In the genomic region with DNA sequence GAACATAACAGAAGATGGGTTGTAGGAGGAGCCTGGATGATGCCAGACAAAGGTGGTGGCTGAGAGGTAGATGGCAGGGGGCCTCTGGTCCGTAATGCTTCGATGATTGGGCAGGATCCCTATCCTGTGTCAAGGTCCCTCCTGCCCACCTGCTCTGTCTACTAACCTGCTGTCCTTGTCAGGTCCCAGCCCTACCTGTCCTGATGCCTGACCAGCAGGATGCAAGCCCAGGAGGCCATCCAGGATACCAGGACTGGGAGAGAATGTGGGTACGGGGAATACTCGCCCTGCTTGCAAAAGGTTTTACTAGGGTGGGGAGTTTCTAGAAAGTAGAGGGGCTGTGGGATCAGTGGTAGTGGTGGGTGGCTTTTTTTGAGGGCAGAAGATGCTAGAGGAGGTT, we compare ENCODE assay signal across 17 cellular contexts. TPM values are rescaled to one million over a fixed set of nuclear protein-coding genes. Genes with fewer than 3 reads are reported as not detected.
DNase-seq lines count a peak whose midpoint lies in the region; ATAC-seq and TF ChIP-seq lines count a peak whose summit lies in the region.
"Had no signal": no experiment of that assay in that cellular context is flagged by ENCODE, and none has a peak within 500 bp of the region (broad histone marks: within the 10 kb centered on the region; RNA-seq: fewer than 3 reads in every experiment).

No MANE protein-coding gene starts in this region.

- no peak overlapping the region for H3K18ac ChIP-seq in neuronal stem cell (ENCODE audit: low read length)

- H3K36me3 ChIP-seq in neuronal stem cell (replicated peaks in 1 of 2; ENCODE audit: control insufficient read depth in 2 of 2, insufficient read depth in 2 of 2, low read length in 2 of 2), result peaks cover 30 to 54% of the 10 kb centered on the region in 2 donors

- DNase-seq in natural killer cell (peak; percentile 10), neuronal stem cell (ENCODE audit: low spot score) (no peak), osteocyte (ENCODE audit: extremely low spot score, unreplicated experiment) (no peak), KG1 (lab: John Stamatoyannopoulos, UW) (no peak)
- DNase-seq in natural killer cell treated with Interleukin-12 subunit alpha and Interleukin-12 subunit beta and Interleukin-15 and Interleukin-18, amount 100 ng/mL, for 72 hours (ENCODE audit: low spot score), result no peak
- DNase-seq in activated T-helper 1 cell treated with anti-CD3 and anti-CD28 coated beads, Interleukin-12 subunit alpha, Interleukin-12 subunit beta, Interleukin-2, Interleukin-4 antibody, amounts not matched to agents 30 ng/mL and 10 ng/mL and 1 ng/mL, durations not matched to agents 14 hours and 24 hours and 36 hours (ENCODE audit: low spot score), result no peak
- DNase-seq: cortex of kidney, DMS 273 treated with DMSO at 0.1 percent for 48 hours, erythroblast, NCI-H1930, SHP77 treated with DMSO at 0.1 percent for 48 hours had no signal

- no peak overlapping the region for H3K23ac ChIP-seq in neuronal stem cell (ENCODE audit: low read depth, low read length, poor library complexity)

- peaks cover 5 to 7% of the 10 kb centered on the region in 2 donors for H3K4me1 ChIP-seq in neuronal stem cell (ENCODE audit: control insufficient read depth in 2 of 2, insufficient read depth in 1 of 2, low read depth in 1 of 2, low read length in 2 of 2)

- no peaks in the 10 kb centered on the region for H3K36me3 Mint-ChIP-seq in natural killer cell
- H3K36me3 Mint-ChIP-seq in natural killer cell treated with Interleukin-12 subunit alpha and Interleukin-12 subunit beta and Interleukin-15 and Interleukin-18, amount 100 ng/mL, for 72 hours, result peaks cover 1% of the 10 kb centered on the region
- peaks cover 13% of the 10 kb centered on the region for H3K36me3 Mint-ChIP-seq in activated T-helper 1 cell treated with anti-CD3 and anti-CD28 coated beads, Interleukin-12 subunit alpha, Interleukin-12 subunit beta, Interleukin-2, Interleukin-4 antibody, amounts not matched to agents 30 ng/mL and 10 ng/mL and 1 ng/mL, durations not matched to agents 14 hours and 24 hours and 36 hours (ENCODE audit: low read depth)
- H3K36me3 Mint-ChIP-seq in osteocyte (ENCODE audit: unreplicated experiment), result no peaks in the 10 kb centered on the region

- H3K4me3 ChIP-seq in neuronal stem cell (ENCODE audit: low read length in 2 of 2), result no peak overlapping the region
- H3K4me3 ChIP-seq: ascending aorta, gastroesophageal sphincter, lung had no signal

- H4K8ac ChIP-seq in neuronal stem cell (ENCODE audit: low read depth, low read length), result no peak overlapping the region

- no peak overlapping the region for H3K14ac ChIP-seq in neuronal stem cell (ENCODE audit: low read length)

- H3K4me3 Mint-ChIP-seq in natural killer cell (no peak overlapping the region), osteocyte (ENCODE audit: unreplicated experiment) (no peak overlapping the region)
- H3K4me3 Mint-ChIP-seq in natural killer cell treated with Interleukin-12 subunit alpha and Interleukin-12 subunit beta and Interleukin-15 and Interleukin-18, amount 100 ng/mL, for 72 hours, result no peak overlapping the region
- no peak overlapping the region for H3K4me3 Mint-ChIP-seq in activated T-helper 1 cell treated with anti-CD3 and anti-CD28 coated beads, Interleukin-12 subunit alpha, Interleukin-12 subunit beta, Interleukin-2, Interleukin-4 antibody, amounts not matched to agents 30 ng/mL and 10 ng/mL and 1 ng/mL, durations not matched to agents 14 hours and 24 hours and 36 hours
- H3K4me3 Mint-ChIP-seq: B cell had no signal

- H3K27me3 ChIP-seq in neuronal stem cell (ENCODE audit: control insufficient read depth in 3 of 3, insufficient read depth in 3 of 3, low read depth in 1 of 3, low read length in 3 of 3), result peaks cover 0 to under 1% (median 0%) of the 10 kb centered on the region in 3 experiments
- H3K27me3 ChIP-seq: ascending aorta, gastroesophageal sphincter had no signal

- H3K9me3 Mint-ChIP-seq in natural killer cell (peaks cover 0 to 3% of the 10 kb centered on the region in 2 donors), osteocyte (ENCODE audit: unreplicated experiment) (no peaks in the 10 kb centered on the region)
- peaks cover under 1% of the 10 kb centered on the region for H3K9me3 Mint-ChIP-seq in natural killer cell treated with Interleukin-12 subunit alpha and Interleukin-12 subunit beta and Interleukin-15 and Interleukin-18, amount 100 ng/mL, for 72 hours
- no peaks in the 10 kb centered on the region for H3K9me3 Mint-ChIP-seq in activated T-helper 1 cell treated with anti-CD3 and anti-CD28 coated beads, Interleukin-12 subunit alpha, Interleukin-12 subunit beta, Interleukin-2, Interleukin-4 antibody, amounts not matched to agents 30 ng/mL and 10 ng/mL and 1 ng/mL, durations not matched to agents 14 hours and 24 hours and 36 hours

- no peaks in the 10 kb centered on the region for H3K27me3 Mint-ChIP-seq in natural killer cell (ENCODE audit: low read depth in 2 of 2)
- H3K27me3 Mint-ChIP-seq in natural killer cell treated with Interleukin-12 subunit alpha and Interleukin-12 subunit beta and Interleukin-15 and Interleukin-18, amount 100 ng/mL, for 72 hours, result no peaks in the 10 kb centered on the region
- no peaks in the 10 kb centered on the region for H3K27me3 Mint-ChIP-seq in activated T-helper 1 cell treated with anti-CD3 and anti-CD28 coated beads, Interleukin-12 subunit alpha, Interleukin-12 subunit beta, Interleukin-2, Interleukin-4 antibody, amounts not matched to agents 30 ng/mL and 10 ng/mL and 1 ng/mL, durations not matched to agents 14 hours and 24 hours and 36 hours (ENCODE audit: insufficient read depth)
- H3K27me3 Mint-ChIP-seq in osteocyte (ENCODE audit: unreplicated experiment), result no peaks in the 10 kb centered on the region
- H3K27me3 Mint-ChIP-seq: B cell had no signal

- H3K9ac ChIP-seq in neuronal stem cell (ENCODE audit: low read depth, low read length, poor library complexity), result peak overlapping the region; percentile 50

- no peak overlapping the region for H3K4me2 ChIP-seq in neuronal stem cell (ENCODE audit: insufficient read depth, low read length, poor library complexity, severe bottlenecking)

- H2AK5ac ChIP-seq in neuronal stem cell (ENCODE audit: low read depth, low read length), result no peak overlapping the region

- no CpG with 5 or more reads among the region's 4 CpGs for WGBS in neuronal stem cell (ENCODE audit: extremely low coverage in 2 of 2, insufficient read length in 2 of 2, insufficient replicate concordance in 1 of 2), 2 donors

- H2BK12ac ChIP-seq in neuronal stem cell (ENCODE audit: low read length), result no peak overlapping the region

- no peak overlapping the region for H2BK5ac ChIP-seq in neuronal stem cell (ENCODE audit: low read length)

- no peak for TF ChIP-seq CTCF in natural killer cell (IDR thresholded peaks at IDR 0.05)
- TF ChIP-seq CTCF in osteocyte (IDR thresholded peaks at IDR 0.05), result no peak

- no peak overlapping the region for H4K91ac ChIP-seq in neuronal stem cell (ENCODE audit: low read depth, low read length, poor library complexity)

- H2BK15ac ChIP-seq in neuronal stem cell (ENCODE audit: low read length), result peak overlapping the region; percentile 13

- no peak overlapping the region for H2AFZ ChIP-seq in neuronal stem cell (ENCODE audit: low read length)

- H3K27ac Mint-ChIP-seq in natural killer cell (peak overlapping the region in 1 of 2 donors; percentile 64), osteocyte (ENCODE audit: unreplicated experiment) (no peak overlapping the region)
- no peak overlapping the region for H3K27ac Mint-ChIP-seq in natural killer cell treated with Interleukin-12 subunit alpha and Interleukin-12 subunit beta and Interleukin-15 and Interleukin-18, amount 100 ng/mL, for 72 hours
- H3K27ac Mint-ChIP-seq in activated T-helper 1 cell treated with anti-CD3 and anti-CD28 coated beads, Interleukin-12 subunit alpha, Interleukin-12 subunit beta, Interleukin-2, Interleukin-4 antibody, amounts not matched to agents 30 ng/mL and 10 ng/mL and 1 ng/mL, durations not matched to agents 14 hours and 24 hours and 36 hours, result peak overlapping the region; percentile 49
- H3K27ac Mint-ChIP-seq: B cell had no signal

- H3K27ac ChIP-seq in neuronal stem cell (replicated peaks; ENCODE audit: low read length), result no peak overlapping the region
- H3K27ac ChIP-seq: ascending aorta, gastroesophageal sphincter had no signal

- intact Hi-C loops in natural killer cell (cut with micrococcal nuclease), result no loop called here
- intact Hi-C loops in activated T-helper 1 cell treated with anti-CD3 and anti-CD28 coated beads, Interleukin-12 subunit alpha, Interleukin-12 subunit beta, Interleukin-2, Interleukin-4 antibody, amounts not matched to agents 30 ng/mL and 10 ng/mL and 1 ng/mL, durations not matched to agents 14 hours and 24 hours and 36 hours (cut with micrococcal nuclease), result no loop called here

- ATAC-seq in natural killer cell, result no peak
- no peak for ATAC-seq in natural killer cell treated with Interleukin-12 subunit alpha and Interleukin-12 subunit beta and Interleukin-15 and Interleukin-18, amount 100 ng/mL, for 72 hours
- no peak for ATAC-seq in GM21515 (IDR thresholded peaks at IDR 0.05; ENCODE audit: unreplicated experiment)
- ATAC-seq: gastroesophageal sphincter; naive thymus-derived CD4-positive, alpha-beta T cell had no signal

- H3K4me1 Mint-ChIP-seq in natural killer cell (peaks cover 26 to 32% of the 10 kb centered on the region in 2 donors), osteocyte (ENCODE audit: unreplicated experiment) (peaks cover 13% of the 10 kb centered on the region)
- H3K4me1 Mint-ChIP-seq in natural killer cell treated with Interleukin-12 subunit alpha and Interleukin-12 subunit beta and Interleukin-15 and Interleukin-18, amount 100 ng/mL, for 72 hours (ENCODE audit: low read depth in 2 of 2), result peaks cover 34 to 35% of the 10 kb centered on the region in 2 donors
- H3K4me1 Mint-ChIP-seq in activated T-helper 1 cell treated with anti-CD3 and anti-CD28 coated beads, Interleukin-12 subunit alpha, Interleukin-12 subunit beta, Interleukin-2, Interleukin-4 antibody, amounts not matched to agents 30 ng/mL and 10 ng/mL and 1 ng/mL, durations not matched to agents 14 hours and 24 hours and 36 hours (ENCODE audit: low read depth), result peaks cover 41% of the 10 kb centered on the region

- H3K79me1 ChIP-seq in neuronal stem cell (ENCODE audit: low read depth, low read length), result peaks cover 2% of the 10 kb centered on the region

- H2BK120ac ChIP-seq in neuronal stem cell (ENCODE audit: low read depth, low read length), result no peak overlapping the region

- no peaks in the 10 kb centered on the region for H3K9me3 ChIP-seq in neuronal stem cell (replicated peaks in 1 of 2; ENCODE audit: control insufficient read depth in 2 of 2, insufficient read depth in 1 of 2, low read depth in 1 of 2, low read length in 2 of 2)
- H3K9me3 ChIP-seq: ascending aorta, gastroesophageal sphincter had no signal

- no peak overlapping the region for H3K4ac ChIP-seq in neuronal stem cell (ENCODE audit: low read length)

RNA-seq across cellular contexts. Expression of gene MZF1, which starts 4.4 kb away (rescaled TPM):
- total RNA-seq in natural killer cell (10 to 100 TPM; 24.9 to 40.1 (median 37.3) TPM), osteocyte (25.3 and 30.9 TPM in 2 replicates)
- 10 to 100 TPM; 20.9 to 28.8 TPM for total RNA-seq in natural killer cell treated with Interleukin-12 subunit alpha and Interleukin-12 subunit beta and Interleukin-15 and Interleukin-18, amount 100 ng/mL, for 72 hours
- 19.6 and 21.6 TPM in 2 replicates for total RNA-seq in activated T-helper 1 cell treated with anti-CD3 and anti-CD28 coated beads, Interleukin-12 subunit alpha, Interleukin-12 subunit beta, Interleukin-2, Interleukin-4 antibody, amounts not matched to agents 30 ng/mL and 10 ng/mL and 1 ng/mL, durations not matched to agents 14 hours and 24 hours and 36 hours
- polyA plus RNA-seq in neuronal stem cell (2013, experiment 1 of 2), result 17.1 TPM
- 16.7 TPM for polyA plus RNA-seq in neuronal stem cell (2013, experiment 2 of 2)

RNA-seq across cellular contexts. Expression of gene UBE2M, which starts 10.3 kb away (rescaled TPM):
- total RNA-seq in natural killer cell (10 to 100 TPM; 71.0 to 89.5 (median 81.9) TPM), osteocyte (76.2 and 78.3 TPM in 2 replicates)
- total RNA-seq in natural killer cell treated with Interleukin-12 subunit alpha and Interleukin-12 subunit beta and Interleukin-15 and Interleukin-18, amount 100 ng/mL, for 72 hours, result 100 to 1,000 TPM; 161 to 183 TPM
- 147 and 164 TPM in 2 replicates for total RNA-seq in activated T-helper 1 cell treated with anti-CD3 and anti-CD28 coated beads, Interleukin-12 subunit alpha, Interleukin-12 subunit beta, Interleukin-2, Interleukin-4 antibody, amounts not matched to agents 30 ng/mL and 10 ng/mL and 1 ng/mL, durations not matched to agents 14 hours and 24 hours and 36 hours
- 86.2 TPM for polyA plus RNA-seq in neuronal stem cell (2013, experiment 1 of 2)
- 86.9 TPM for polyA plus RNA-seq in neuronal stem cell (2013, experiment 2 of 2)

RNA-seq across cellular contexts. Expression of gene CHMP2A, which starts 13.8 kb away (rescaled TPM):
- total RNA-seq in natural killer cell, result 10 to 100 TPM; 82.7 to 95.7 (median 94.7) TPM
- 10 to 100 TPM; 60.2 to 99.9 TPM for total RNA-seq in natural killer cell treated with Interleukin-12 subunit alpha and Interleukin-12 subunit beta and Interleukin-15 and Interleukin-18, amount 100 ng/mL, for 72 hours
- 109 and 114 TPM in 2 replicates for total RNA-seq in activated T-helper 1 cell treated with anti-CD3 and anti-CD28 coated beads, Interleukin-12 subunit alpha, Interleukin-12 subunit beta, Interleukin-2, Interleukin-4 antibody, amounts not matched to agents 30 ng/mL and 10 ng/mL and 1 ng/mL, durations not matched to agents 14 hours and 24 hours and 36 hours
- 108 TPM for polyA plus RNA-seq in neuronal stem cell (2013, experiment 1 of 2)
- polyA plus RNA-seq in neuronal stem cell (2013, experiment 2 of 2), result 109 TPM
- total RNA-seq in osteocyte, result 130 and 132 TPM in 2 replicates

RNA-seq across cellular contexts. Expression of gene TRIM28, which starts 24.9 kb away (rescaled TPM):
- total RNA-seq in natural killer cell (100 to 1,000 TPM; 330 to 451 (median 408) TPM), osteocyte (333 and 354 TPM in 2 replicates)
- total RNA-seq in natural killer cell treated with Interleukin-12 subunit alpha and Interleukin-12 subunit beta and Interleukin-15 and Interleukin-18, amount 100 ng/mL, for 72 hours, result 100 to 1,000 TPM; 424 to 774 TPM
- 664 and 687 TPM in 2 replicates for total RNA-seq in activated T-helper 1 cell treated with anti-CD3 and anti-CD28 coated beads, Interleukin-12 subunit alpha, Interleukin-12 subunit beta, Interleukin-2, Interleukin-4 antibody, amounts not matched to agents 30 ng/mL and 10 ng/mL and 1 ng/mL, durations not matched to agents 14 hours and 24 hours and 36 hours
- polyA plus RNA-seq in neuronal stem cell (2013, experiment 1 of 2), result 759 TPM
- polyA plus RNA-seq in neuronal stem cell (2013, experiment 2 of 2), result 741 TPM

RNA-seq across cellular contexts. Expression of gene ZBTB45, which starts 49.1 kb away (rescaled TPM):
- total RNA-seq in natural killer cell (10 to 100 TPM in 1 of 3 donors, 1 to 10 TPM in 2; 9.6 to 12.6 (median 9.8) TPM), osteocyte (16.7 and 17.2 TPM in 2 replicates)
- total RNA-seq in natural killer cell treated with Interleukin-12 subunit alpha and Interleukin-12 subunit beta and Interleukin-15 and Interleukin-18, amount 100 ng/mL, for 72 hours, result 10 to 100 TPM; 18.0 to 25.9 TPM
- total RNA-seq in activated T-helper 1 cell treated with anti-CD3 and anti-CD28 coated beads, Interleukin-12 subunit alpha, Interleukin-12 subunit beta, Interleukin-2, Interleukin-4 antibody, amounts not matched to agents 30 ng/mL and 10 ng/mL and 1 ng/mL, durations not matched to agents 14 hours and 24 hours and 36 hours, result 15.9 and 17.4 TPM in 2 replicates
- polyA plus RNA-seq in neuronal stem cell (2013, experiment 1 of 2), result 14.3 TPM
- 14.8 TPM for polyA plus RNA-seq in neuronal stem cell (2013, experiment 2 of 2)
